14 cellular contexts compared by ENCODE assay signal in the genomic region with DNA sequence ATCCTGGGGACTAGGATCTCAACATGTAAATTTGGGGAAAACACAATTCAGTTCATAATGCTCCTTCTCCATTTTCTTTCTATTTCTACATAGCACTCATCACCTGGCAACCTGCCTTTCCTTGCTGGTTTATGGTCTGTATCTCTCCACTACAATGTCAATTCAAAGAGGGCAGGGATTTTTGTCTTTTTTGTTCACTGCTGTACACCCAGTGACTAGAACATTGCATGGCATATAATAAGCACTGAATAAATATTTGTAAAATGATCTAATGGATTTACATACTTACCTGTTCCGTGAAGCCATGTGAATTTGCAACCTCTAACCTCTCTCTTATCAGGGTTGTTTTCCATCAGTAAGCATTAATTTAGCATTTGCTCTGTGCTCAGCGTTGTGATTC. TPM values are rescaled to one million over a fixed set of nuclear protein-coding genes. Genes with fewer than 3 reads are reported as not detected.
A peak's percentile ranks its signal among the peaks of the same experiment; 100 is the strongest.
DNase-seq lines count a peak whose midpoint lies in the region; ATAC-seq lines count a peak whose summit lies in the region.
"Had no signal": no experiment of that assay in that cellular context is flagged by ENCODE, and none has a peak within 500 bp of the region (broad histone marks: within the 10 kb centered on the region; RNA-seq: fewer than 3 reads in every experiment).

No MANE protein-coding gene starts in this region.

- intact Hi-C loops in left colon (cut with DNase I, micrococcal nuclease): no loop called here

- ATAC-seq in left colon (peak; percentile 26), left lobe of liver (no peak)

- DNase-seq in NCI-H82 treated with DMSO at 0.1 percent for 48 hours (lab: John Stamatoyannopoulos, UW; ENCODE audit: unreplicated experiment): peak; percentile 59
- no peak for DNase-seq in NCI-H82 (lab: John Stamatoyannopoulos, UW)
- DNase-seq in NCI-H2029 (lab: John Stamatoyannopoulos, UW): peak; percentile 55
- DNase-seq in NCI-H748 treated with DMSO at 0.1 percent for 48 hours (lab: John Stamatoyannopoulos, UW): peak; percentile 31
- DNase-seq in left colon: no peak
- no peak for DNase-seq in globus pallidus (ENCODE audit: low spot score)
- DNase-seq in left lobe of liver (ENCODE audit: low spot score): no peak
- DNase-seq: 8988T; AML-193; Caco-2; CD8-positive, alpha-beta memory T cell; HCEC 1CT; HFFc6 had no signal

RNA-seq across cellular contexts. Expression of a gene that starts 27.4 kb away (rescaled TPM):
- total RNA-seq in left colon (not detected), left lobe of liver (15.0 TPM)
- total RNA-seq: CD8-positive, alpha-beta memory T cell; H4 had no signal

Comparison
In these comparisons a context has a peak if more than half of its experiments do, and no peak if none do; other contexts are left out.
1. DNase-seq: peak in NCI-H82 treated with DMSO at 0.1 percent for 48 hours (single experiment), NCI-H2029 (single experiment) and NCI-H748 treated with DMSO at 0.1 percent for 48 hours (single experiment); none in NCI-H82 (single experiment), left colon (0 of 2), globus pallidus (single experiment) and left lobe of liver (single experiment).
2. RNA of a gene that starts 27.4 kb away (total RNA-seq): 15.0 TPM in left lobe of liver (single experiment); not detected in left colon; every median in the first group is over 10 times any median in the second.